In genomic region chr20:37378420-37378784, GRCh38 we compare ENCODE assay signal across 24 cellular contexts. TPM values are rescaled to one million over a fixed set of nuclear protein-coding genes. Genes with fewer than 3 reads are reported as not detected.
DNase-seq lines count a peak whose midpoint lies in the region; ATAC-seq and TF ChIP-seq lines count a peak whose summit lies in the region.
"Had no signal": no experiment of that assay in that cellular context is flagged by ENCODE, and none has a peak within 500 bp of the region (broad histone marks: within the 10 kb centered on the region; RNA-seq: fewer than 3 reads in every experiment).

No MANE protein-coding gene starts in this region.

- H3K4me1 ChIP-seq in cardiac muscle cell (ENCODE audit: low read depth) (no peaks in the 10 kb centered on the region), mesendoderm (ENCODE audit: control insufficient read depth, low read depth, low read length) (no peaks in the 10 kb centered on the region), upper lobe of right lung (peaks cover 3% of the 10 kb centered on the region)

- no peak overlapping the region for H2BK5ac ChIP-seq in mesendoderm (ENCODE audit: low read length)

- no peak overlapping the region for H4K5ac ChIP-seq in mesendoderm (ENCODE audit: low read length)

- H3K9me3 ChIP-seq in cardiac muscle cell (ENCODE audit: low read depth) (no peaks in the 10 kb centered on the region), SK-N-MC (ENCODE audit: low read depth, low read length) (no peaks in the 10 kb centered on the region), upper lobe of right lung (no peaks in the 10 kb centered on the region)
- H3K9me3 ChIP-seq: body of pancreas, colonic mucosa, left lung, mucosa of descending colon, spleen, vagina had no signal

- DNase-seq in cardiac muscle cell (ENCODE audit: low read depth in 1 of 2, low spot score in 1 of 2) (no peak), Right ventricle myocardium inferior (ENCODE audit: missing footprints) (no peak), SK-N-MC (ENCODE audit: low read depth, low spot score) (no peak), mesendoderm (no peak), upper lobe of right lung (peak; percentile 41), GF-D8 (lab: John Stamatoyannopoulos, UW) (no peak)
- DNase-seq: ACHN; activated CD4-positive, alpha-beta T cell treated with anti-CD3 and anti-CD28 coated beads for 1 hour; activated CD8-positive, alpha-beta memory T cell treated with anti-CD3 and anti-CD28 coated beads for 24 hours; activated naive CD8-positive, alpha-beta T cell treated with anti-CD3 and anti-CD28 coated beads for 36 hours; colonic mucosa; NCI-H1105 treated with DMSO at 0.1 percent for 48 hours; NCI-H2081 treated with DMSO at 0.1 percent for 48 hours; NCI-H510A treated with DMSO at 0.1 percent for 48 hours; NK-92 treated with Interleukin-12 subunit alpha and Interleukin-12 subunit beta, amount 100 ng/mL, for 24 hours; T-helper 9 cell had no signal

- peaks cover 16% of the 10 kb centered on the region for H3K79me1 ChIP-seq in mesendoderm (ENCODE audit: low read length)

- H2BK15ac ChIP-seq in mesendoderm (replicated peaks; ENCODE audit: low read depth): no peak overlapping the region

- intact Hi-C loops in Right ventricle myocardium inferior (cut with DNase I): no loop called here
- intact Hi-C loops in upper lobe of right lung (cut with DNase I): no loop called here

- H3K4me2 ChIP-seq in mesendoderm (ENCODE audit: low read length): no peak overlapping the region

- no peaks in the 10 kb centered on the region for H3K36me3 ChIP-seq in cardiac muscle cell
- peaks cover 8% of the 10 kb centered on the region for H3K36me3 ChIP-seq in SK-N-MC (ENCODE audit: insufficient read depth, low read length)
- H3K36me3 ChIP-seq in mesendoderm (ENCODE audit: control insufficient read depth, insufficient read depth, low read length): peaks cover 1% of the 10 kb centered on the region
- H3K36me3 ChIP-seq in upper lobe of right lung: no peaks in the 10 kb centered on the region
- H3K36me3 ChIP-seq: colonic mucosa, left lung had no signal

- H4K8ac ChIP-seq in mesendoderm (ENCODE audit: low read depth, low read length): no peak overlapping the region

- TF ChIP-seq CTCF in cardiac muscle cell (IDR thresholded peaks at IDR 0.05; ENCODE audit: low read depth, low read length) (no peak), upper lobe of right lung (IDR thresholded peaks at IDR 0.05) (no peak)

- peak overlapping the region; percentile 15 for H3K18ac ChIP-seq in mesendoderm (ENCODE audit: low read length)

- ATAC-seq in Right ventricle myocardium inferior (no peak), upper lobe of right lung (no peak), SK-N-SH treated with all-trans-retinoic acid at 6 μM for 48 hours (no peak), HG02642 (IDR thresholded peaks at IDR 0.05; ENCODE audit: poor library complexity, unreplicated experiment) (no peak)
- ATAC-seq: body of pancreas, GM12878, left lung, mucosa of descending colon had no signal

- WGBS in mesendoderm (ENCODE audit: extremely low coverage, insufficient coverage, low lambda C conversion rate): no CpG with 5 or more reads among the region's 6 CpGs

- H3K56ac ChIP-seq in mesendoderm (ENCODE audit: low read length): no peak overlapping the region

- H3K27ac ChIP-seq in cardiac muscle cell (peak overlapping the region; percentile 43), SK-N-MC (0 out of 2 replicates have a peak overlapping the region, but pooled peaks have one; percentile 13), mesendoderm (ENCODE audit: low read depth, low read length) (no peak overlapping the region), upper lobe of right lung (no peak overlapping the region)
- H3K27ac ChIP-seq: body of pancreas, colonic mucosa, left lung, vagina had no signal

- H3K4me3 ChIP-seq in cardiac muscle cell (no peak overlapping the region), SK-N-MC (no peak overlapping the region), mesendoderm (ENCODE audit: low read length) (no peak overlapping the region), upper lobe of right lung (no peak overlapping the region)
- H3K4me3 ChIP-seq: body of pancreas, colonic mucosa, GM12878, left lung, mucosa of descending colon, vagina had no signal

- no peak overlapping the region for H2BK120ac ChIP-seq in mesendoderm (ENCODE audit: low read depth, low read length)

- H3K27me3 ChIP-seq in cardiac muscle cell: no peaks in the 10 kb centered on the region
- no peaks in the 10 kb centered on the region for H3K27me3 ChIP-seq in mesendoderm (ENCODE audit: insufficient read depth, low read length, poor library complexity)
- no peaks in the 10 kb centered on the region for H3K27me3 ChIP-seq in upper lobe of right lung
- H3K27me3 ChIP-seq: body of pancreas, colonic mucosa, left lung, spleen, vagina had no signal

- no peak overlapping the region for H3K23ac ChIP-seq in mesendoderm (ENCODE audit: low read length)

- no peak overlapping the region for H3K4ac ChIP-seq in mesendoderm (ENCODE audit: low read depth, low read length)

- H3K79me2 ChIP-seq in mesendoderm (ENCODE audit: control insufficient read depth, insufficient read depth, low read length): peaks cover 5% of the 10 kb centered on the region

- H3K9ac ChIP-seq in SK-N-MC (ENCODE audit: insufficient read length): no peak overlapping the region
- H3K9ac ChIP-seq in mesendoderm (ENCODE audit: low read length): no peak overlapping the region

- no peak overlapping the region for H2AK5ac ChIP-seq in mesendoderm (ENCODE audit: low read length)

TF ChIP-seq in SK-N-SH treated with all-trans-retinoic acid at 6 μM for 48 hours, 23 proteins besides CTCF, POLR2A, EP300 and RAD21:
- no peak for TF ChIP-seq ESRRG (CRISPR knock-in tag; IDR thresholded peaks at IDR 0.05)
- no peak for TF ChIP-seq SNAI2 (CRISPR knock-in tag; IDR thresholded peaks at IDR 0.05)
- TF ChIP-seq ZNF8 (CRISPR knock-in tag; IDR thresholded peaks at IDR 0.05): no peak
- no peak for TF ChIP-seq PPARA (CRISPR knock-in tag; IDR thresholded peaks at IDR 0.05; ENCODE audit: borderline replicate concordance)
- TF ChIP-seq ZNF565 (CRISPR knock-in tag; conservative IDR thresholded peaks at IDR 0.05; ENCODE audit: low read depth): no peak
- no peak for TF ChIP-seq POU6F1 (CRISPR knock-in tag; IDR thresholded peaks at IDR 0.05; ENCODE audit: borderline replicate concordance, low read depth)
- TF ChIP-seq PATZ1 (CRISPR knock-in tag; IDR thresholded peaks at IDR 0.05; ENCODE audit: borderline replicate concordance): no peak
- TF ChIP-seq TCF4 (CRISPR knock-in tag; IDR thresholded peaks at IDR 0.05; ENCODE audit: borderline replicate concordance): no peak
- no peak for TF ChIP-seq BACH2 (CRISPR knock-in tag; IDR thresholded peaks at IDR 0.05; ENCODE audit: borderline replicate concordance)
- TF ChIP-seq ISL1 (CRISPR knock-in tag; IDR thresholded peaks at IDR 0.05): no peak
- TF ChIP-seq TOX (CRISPR knock-in tag; IDR thresholded peaks at IDR 0.05; ENCODE audit: borderline replicate concordance): no peak

RNA-seq across cellular contexts. Expression of gene SRC, which starts 32.5 kb away (rescaled TPM):
- 26.5 and 34.3 TPM in 2 replicates for total RNA-seq in cardiac muscle cell
- 26.2 and 34.7 TPM in 2 replicates for polyA plus RNA-seq in cardiac muscle cell
- total RNA-seq in Right ventricle myocardium inferior: 6.0 TPM
- polyA plus RNA-seq in mesendoderm (2013, experiment 1 of 2): 18.4 TPM
- polyA plus RNA-seq in mesendoderm (2013, experiment 2 of 2): 19.3 TPM
- 64.0 TPM for total RNA-seq in upper lobe of right lung

Comparison
In these comparisons a context has a peak if more than half of its experiments do, and no peak if none do; other contexts are left out.
1. H3K27ac ChIP-seq: peak in cardiac muscle cell (single experiment) and SK-N-MC (single experiment); none in mesendoderm (single experiment) and upper lobe of right lung (single experiment).